ENCODE assay signal across 9 cellular contexts in genomic region chr3:127698264-127699097, GRCh38. TPM values are rescaled to one million over a fixed set of nuclear protein-coding genes. Genes with fewer than 3 reads are reported as not detected.
A peak's percentile ranks its signal among the peaks of the same experiment; 100 is the strongest.
DNase-seq lines count a peak whose midpoint lies in the region; ATAC-seq and TF ChIP-seq lines count a peak whose summit lies in the region.
"Had no signal": no experiment of that assay in that cellular context is flagged by ENCODE, and none has a peak within 500 bp of the region (broad histone marks: within the 10 kb centered on the region; RNA-seq: fewer than 3 reads in every experiment).

No MANE protein-coding gene starts in this region.

- H2AFZ ChIP-seq in trophoblast cell (ENCODE audit: insufficient read depth, low read length, poor library complexity), result peak overlapping the region; percentile 96

- ATAC-seq in Right ventricle myocardium superior (ENCODE audit: poor library complexity), result peak; percentile 14
- ATAC-seq in Right ventricle myocardium inferior, result no peak
- ATAC-seq in heart left ventricle, result peak in 1 of 4 donors; percentile 2
- ATAC-seq in GM21825 (IDR thresholded peaks at IDR 0.05; ENCODE audit: unreplicated experiment), result no peak

- peak overlapping the region; percentile 61 for H4K91ac ChIP-seq in trophoblast cell (ENCODE audit: low read depth, low read length)

- no peak overlapping the region for H3K23ac ChIP-seq in trophoblast cell (ENCODE audit: low read length)

- H3K4me1 ChIP-seq in heart left ventricle, result peaks cover 17 to 86% (median 72%) of the 10 kb centered on the region in 12 donors
- peaks cover 2 to 9% of the 10 kb centered on the region in 2 experiments for H3K4me1 ChIP-seq in trophoblast cell (ENCODE audit: control insufficient read depth in 1 of 2, insufficient read depth in 2 of 2, low read length in 2 of 2)

- H3K36me3 ChIP-seq in heart left ventricle (peaks cover 0 to 19% (median 14%) of the 10 kb centered on the region in 9 donors), trophoblast cell (ENCODE audit: control insufficient read depth in 1 of 2, insufficient read depth in 2 of 2, low read length in 2 of 2) (no peaks in the 10 kb centered on the region)

- DNase-seq in Right ventricle myocardium superior (peak; percentile 34), Right ventricle myocardium inferior (ENCODE audit: missing footprints) (no peak), heart left ventricle (peak in 3 of 5 donors; percentile 37 to 64 (median 37)), trophoblast cell (no peak), NCI-H187 (lab: John Stamatoyannopoulos, UW) (no peak), activated gamma-delta T cell treated with Interleukin-2 at 50 U/mL for 16 hours (no peak), ACHN (no peak)
- DNase-seq: T-helper 1 cell had no signal

- 53 to 67% (median 56%) methylated on average over 8 of the region's 8 CpGs for WGBS in heart left ventricle, 4 donors
- WGBS in trophoblast cell (ENCODE audit: extremely low coverage, insufficient coverage, insufficient read length), result no CpG with 5 or more reads among the region's 8 CpGs

- no peak for TF ChIP-seq POLR2A in heart left ventricle (IDR thresholded peaks at IDR 0.05)

- H3K4me2 ChIP-seq in trophoblast cell (ENCODE audit: low read length), result no peak overlapping the region

- H2BK12ac ChIP-seq in trophoblast cell (ENCODE audit: low read length), result no peak overlapping the region

- H2BK5ac ChIP-seq in trophoblast cell (ENCODE audit: low read depth, low read length, poor library complexity), result no peak overlapping the region

- peak overlapping the region; percentile 92 for H4K8ac ChIP-seq in trophoblast cell (ENCODE audit: low read depth, low read length)

- no peak overlapping the region for H3K18ac ChIP-seq in trophoblast cell (ENCODE audit: low read length)

- H3K27ac ChIP-seq in heart left ventricle, result peak overlapping the region; percentile 88 to 98 (median 93)
- H3K27ac ChIP-seq in trophoblast cell (ENCODE audit: low read depth, low read length), result no peak overlapping the region

- TF ChIP-seq CTCF in heart left ventricle (IDR thresholded peaks at IDR 0.05), result no peak

- peak overlapping the region; percentile 6 for H2AK5ac ChIP-seq in trophoblast cell (ENCODE audit: low read length)

- no peak overlapping the region for H3K9ac ChIP-seq in trophoblast cell (ENCODE audit: low read length)

- intact Hi-C loops in Right ventricle myocardium superior (cut with DNase I) (loop anchor here (5.0 kb wide), 2 partner anchors 49 to 124 kb away; partner anchors contain the start of gene MGLL), Right ventricle myocardium inferior (cut with DNase I) (no loop called here), heart left ventricle (cut with DNase I) (loop anchor here in 4 of 10 donors (1.0 to 5.0 kb wide), 4 partner anchors 39 to 124 kb away; partner anchors contain the start of gene MGLL (in 2 of the 4))

- no peak overlapping the region for H4K12ac ChIP-seq in trophoblast cell (ENCODE audit: low read depth, low read length)

- H3K79me1 ChIP-seq in trophoblast cell (ENCODE audit: low read length), result peaks cover 2% of the 10 kb centered on the region

- H3K9me3 ChIP-seq in heart left ventricle (no peaks in the 10 kb centered on the region), trophoblast cell (ENCODE audit: insufficient read depth, low read depth, low read length) (peaks cover 3% of the 10 kb centered on the region)

- no peaks in the 10 kb centered on the region for H3K27me3 ChIP-seq in heart left ventricle
- no peaks in the 10 kb centered on the region for H3K27me3 ChIP-seq in trophoblast cell (ENCODE audit: insufficient read depth, low read length)

- H2BK120ac ChIP-seq in trophoblast cell (ENCODE audit: insufficient read depth, low read length, poor library complexity), result no peak overlapping the region

- H3K4ac ChIP-seq in trophoblast cell (ENCODE audit: low read depth, low read length), result no peak overlapping the region

- no peak overlapping the region for H3K14ac ChIP-seq in trophoblast cell (ENCODE audit: low read length)

- no peak overlapping the region for H3K4me3 ChIP-seq in heart left ventricle
- no peak overlapping the region for H3K4me3 ChIP-seq in trophoblast cell (ENCODE audit: low read depth, low read length)

- in situ Hi-C loops in ACHN (cut with HindIII; ENCODE audit: low pct_ligation_motif_present, low pct_unique_long_range_greater_than_20kb, low sequenced_read_pairs), result no loop called here

- H3K79me2 ChIP-seq in trophoblast cell (ENCODE audit: control insufficient read depth, insufficient read depth, low read length, poor library complexity), result no peaks in the 10 kb centered on the region

RNA-seq across cellular contexts. Expression of gene ABTB1, which starts 25.7 kb away (rescaled TPM):
- total RNA-seq in Right ventricle myocardium superior (33.0 TPM), Right ventricle myocardium inferior (31.7 TPM), heart left ventricle (10 to 100 TPM; 15.4 to 39.3 (median 30.9) TPM)
- 10 to 100 TPM; 29.3 to 35.3 TPM for polyA plus RNA-seq in heart left ventricle
- 3.6 and 4.3 TPM in 2 replicates for polyA plus RNA-seq in trophoblast cell (2013)

Comparison
In these comparisons a context has a peak if more than half of its experiments do, and no peak if none do; other contexts are left out.
1. DNase-seq: peak in Right ventricle myocardium superior (single experiment) and heart left ventricle (3 of 5); none in Right ventricle myocardium inferior (single experiment), trophoblast cell (0 of 2), NCI-H187 (0 of 2), activated gamma-delta T cell treated with Interleukin-2 at 50 U/mL for 16 hours (single experiment) and ACHN (single experiment).